1 cellular context compared by ENCODE assay signal in genomic region chr7:14760730-14761129, GRCh38.
TF ChIP-seq lines count a peak whose summit lies in the region.

No MANE protein-coding gene starts in this region.

TF ChIP-seq in GM23338, 12 proteins besides CTCF, POLR2A, EP300 and RAD21 (continued from another document):
- TF ChIP-seq, protein P1, sequence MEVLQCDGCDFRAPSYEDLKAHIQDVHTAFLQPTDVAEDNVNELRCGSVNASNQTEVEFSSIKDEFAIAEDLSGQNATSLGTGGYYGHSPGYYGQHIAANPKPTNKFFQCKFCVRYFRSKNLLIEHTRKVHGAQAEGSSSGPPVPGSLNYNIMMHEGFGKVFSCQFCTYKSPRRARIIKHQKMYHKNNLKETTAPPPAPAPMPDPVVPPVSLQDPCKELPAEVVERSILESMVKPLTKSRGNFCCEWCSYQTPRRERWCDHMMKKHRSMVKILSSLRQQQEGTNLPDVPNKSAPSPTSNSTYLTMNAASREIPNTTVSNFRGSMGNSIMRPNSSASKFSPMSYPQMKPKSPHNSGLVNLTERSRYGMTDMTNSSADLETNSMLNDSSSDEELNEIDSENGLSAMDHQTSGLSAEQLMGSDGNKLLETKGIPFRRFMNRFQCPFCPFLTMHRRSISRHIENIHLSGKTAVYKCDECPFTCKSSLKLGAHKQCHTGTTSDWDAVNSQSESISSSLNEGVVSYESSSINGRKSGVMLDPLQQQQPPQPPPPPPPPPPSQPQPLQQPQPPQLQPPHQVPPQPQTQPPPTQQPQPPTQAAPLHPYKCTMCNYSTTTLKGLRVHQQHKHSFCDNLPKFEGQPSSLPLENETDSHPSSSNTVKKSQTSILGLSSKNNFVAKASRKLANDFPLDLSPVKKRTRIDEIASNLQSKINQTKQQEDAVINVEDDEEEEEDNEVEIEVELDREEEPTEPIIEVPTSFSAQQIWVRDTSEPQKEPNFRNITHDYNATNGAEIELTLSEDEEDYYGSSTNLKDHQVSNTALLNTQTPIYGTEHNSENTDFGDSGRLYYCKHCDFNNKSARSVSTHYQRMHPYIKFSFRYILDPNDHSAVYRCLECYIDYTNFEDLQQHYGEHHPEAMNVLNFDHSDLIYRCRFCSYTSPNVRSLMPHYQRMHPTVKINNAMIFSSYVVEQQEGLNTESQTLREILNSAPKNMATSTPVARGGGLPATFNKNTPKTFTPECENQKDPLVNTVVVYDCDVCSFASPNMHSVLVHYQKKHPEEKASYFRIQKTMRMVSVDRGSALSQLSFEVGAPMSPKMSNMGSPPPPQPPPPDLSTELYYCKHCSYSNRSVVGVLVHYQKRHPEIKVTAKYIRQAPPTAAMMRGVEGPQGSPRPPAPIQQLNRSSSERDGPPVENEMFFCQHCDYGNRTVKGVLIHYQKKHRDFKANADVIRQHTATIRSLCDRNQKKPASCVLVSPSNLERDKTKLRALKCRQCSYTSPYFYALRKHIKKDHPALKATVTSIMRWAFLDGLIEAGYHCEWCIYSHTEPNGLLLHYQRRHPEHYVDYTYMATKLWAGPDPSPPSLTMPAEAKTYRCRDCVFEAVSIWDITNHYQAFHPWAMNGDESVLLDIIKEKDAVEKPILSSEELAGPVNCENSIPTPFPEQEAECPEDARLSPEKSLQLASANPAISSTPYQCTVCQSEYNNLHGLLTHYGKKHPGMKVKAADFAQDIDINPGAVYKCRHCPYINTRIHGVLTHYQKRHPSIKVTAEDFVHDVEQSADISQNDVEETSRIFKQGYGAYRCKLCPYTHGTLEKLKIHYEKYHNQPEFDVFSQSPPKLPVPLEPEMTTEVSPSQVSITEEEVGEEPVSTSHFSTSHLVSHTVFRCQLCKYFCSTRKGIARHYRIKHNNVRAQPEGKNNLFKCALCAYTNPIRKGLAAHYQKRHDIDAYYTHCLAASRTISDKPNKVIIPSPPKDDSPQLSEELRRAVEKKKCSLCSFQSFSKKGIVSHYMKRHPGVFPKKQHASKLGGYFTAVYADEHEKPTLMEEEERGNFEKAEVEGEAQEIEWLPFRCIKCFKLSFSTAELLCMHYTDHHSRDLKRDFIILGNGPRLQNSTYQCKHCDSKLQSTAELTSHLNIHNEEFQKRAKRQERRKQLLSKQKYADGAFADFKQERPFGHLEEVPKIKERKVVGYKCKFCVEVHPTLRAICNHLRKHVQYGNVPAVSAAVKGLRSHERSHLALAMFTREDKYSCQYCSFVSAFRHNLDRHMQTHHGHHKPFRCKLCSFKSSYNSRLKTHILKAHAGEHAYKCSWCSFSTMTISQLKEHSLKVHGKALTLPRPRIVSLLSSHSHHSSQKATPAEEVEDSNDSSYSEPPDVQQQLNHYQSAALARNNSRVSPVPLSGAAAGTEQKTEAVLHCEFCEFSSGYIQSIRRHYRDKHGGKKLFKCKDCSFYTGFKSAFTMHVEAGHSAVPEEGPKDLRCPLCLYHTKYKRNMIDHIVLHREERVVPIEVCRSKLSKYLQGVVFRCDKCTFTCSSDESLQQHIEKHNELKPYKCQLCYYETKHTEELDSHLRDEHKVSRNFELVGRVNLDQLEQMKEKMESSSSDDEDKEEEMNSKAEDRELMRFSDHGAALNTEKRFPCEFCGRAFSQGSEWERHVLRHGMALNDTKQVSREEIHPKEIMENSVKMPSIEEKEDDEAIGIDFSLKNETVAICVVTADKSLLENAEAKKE (CRISPR knock-in tag; IDR thresholded peaks at IDR 0.05), result no peak
- no peak for TF ChIP-seq CREB1 (CRISPR knock-in tag; IDR thresholded peaks at IDR 0.05; ENCODE audit: low read depth)
- TF ChIP-seq REST (IDR thresholded peaks at IDR 0.05; ENCODE audit: unreplicated experiment), result no peak
- TF ChIP-seq, protein P2, sequence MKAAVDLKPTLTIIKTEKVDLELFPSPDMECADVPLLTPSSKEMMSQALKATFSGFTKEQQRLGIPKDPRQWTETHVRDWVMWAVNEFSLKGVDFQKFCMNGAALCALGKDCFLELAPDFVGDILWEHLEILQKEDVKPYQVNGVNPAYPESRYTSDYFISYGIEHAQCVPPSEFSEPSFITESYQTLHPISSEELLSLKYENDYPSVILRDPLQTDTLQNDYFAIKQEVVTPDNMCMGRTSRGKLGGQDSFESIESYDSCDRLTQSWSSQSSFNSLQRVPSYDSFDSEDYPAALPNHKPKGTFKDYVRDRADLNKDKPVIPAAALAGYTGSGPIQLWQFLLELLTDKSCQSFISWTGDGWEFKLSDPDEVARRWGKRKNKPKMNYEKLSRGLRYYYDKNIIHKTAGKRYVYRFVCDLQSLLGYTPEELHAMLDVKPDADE (IDR thresholded peaks at IDR 0.05), result no peak
- no peak for TF ChIP-seq JUNB (IDR thresholded peaks at IDR 0.05; ENCODE audit: unreplicated experiment)
- TF ChIP-seq NANOG (IDR thresholded peaks at IDR 0.05; ENCODE audit: borderline replicate concordance), result no peak
- TF ChIP-seq STAT1 (IDR thresholded peaks at IDR 0.05; ENCODE audit: unreplicated experiment), result no peak
- no peak for TF ChIP-seq POLR2AphosphoS5 (IDR thresholded peaks at IDR 0.05; ENCODE audit: low read depth)
- TF ChIP-seq EZH2phosphoT487 (IDR thresholded peaks at IDR 0.05; ENCODE audit: unreplicated experiment), result no peak
- TF ChIP-seq ZNF331 (CRISPR knock-in tag; IDR thresholded peaks at IDR 0.05; ENCODE audit: low read depth), result no peak
